Comparison of ENCODE assay signal across 1 cellular context in the genomic region with DNA sequence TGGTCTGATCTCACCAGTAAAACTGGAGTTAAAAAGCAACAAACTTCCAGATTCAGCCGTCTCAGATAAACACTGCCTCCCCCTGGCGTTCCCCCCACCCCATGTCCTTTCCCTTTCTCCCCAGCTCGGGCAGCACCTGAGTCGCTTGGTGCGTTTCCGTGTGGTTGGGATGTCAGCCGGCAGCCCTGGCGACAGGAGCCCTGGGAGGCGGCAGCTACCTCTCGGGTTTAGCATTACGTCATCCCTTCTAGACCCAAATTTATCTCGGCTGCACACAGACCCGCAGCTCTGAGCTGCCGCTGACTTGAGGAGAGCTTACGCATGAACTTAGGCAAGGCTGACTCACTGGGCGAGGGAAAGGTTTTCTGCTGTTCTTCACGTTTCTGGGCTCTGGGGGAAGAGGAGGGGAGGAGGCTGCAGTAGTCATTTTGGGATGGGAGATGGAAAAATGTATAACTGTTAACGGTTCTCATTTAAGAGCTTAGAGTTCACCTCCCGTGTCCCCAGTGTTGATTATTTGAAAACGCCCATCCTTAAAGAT.
TF ChIP-seq lines count a peak whose summit lies in the region.

No MANE protein-coding gene starts in this region.

TF ChIP-seq in K562, 482 proteins besides CTCF, POLR2A, EP300 and RAD21 (continued from another document and continues in another):
- TF ChIP-seq, protein P1, sequence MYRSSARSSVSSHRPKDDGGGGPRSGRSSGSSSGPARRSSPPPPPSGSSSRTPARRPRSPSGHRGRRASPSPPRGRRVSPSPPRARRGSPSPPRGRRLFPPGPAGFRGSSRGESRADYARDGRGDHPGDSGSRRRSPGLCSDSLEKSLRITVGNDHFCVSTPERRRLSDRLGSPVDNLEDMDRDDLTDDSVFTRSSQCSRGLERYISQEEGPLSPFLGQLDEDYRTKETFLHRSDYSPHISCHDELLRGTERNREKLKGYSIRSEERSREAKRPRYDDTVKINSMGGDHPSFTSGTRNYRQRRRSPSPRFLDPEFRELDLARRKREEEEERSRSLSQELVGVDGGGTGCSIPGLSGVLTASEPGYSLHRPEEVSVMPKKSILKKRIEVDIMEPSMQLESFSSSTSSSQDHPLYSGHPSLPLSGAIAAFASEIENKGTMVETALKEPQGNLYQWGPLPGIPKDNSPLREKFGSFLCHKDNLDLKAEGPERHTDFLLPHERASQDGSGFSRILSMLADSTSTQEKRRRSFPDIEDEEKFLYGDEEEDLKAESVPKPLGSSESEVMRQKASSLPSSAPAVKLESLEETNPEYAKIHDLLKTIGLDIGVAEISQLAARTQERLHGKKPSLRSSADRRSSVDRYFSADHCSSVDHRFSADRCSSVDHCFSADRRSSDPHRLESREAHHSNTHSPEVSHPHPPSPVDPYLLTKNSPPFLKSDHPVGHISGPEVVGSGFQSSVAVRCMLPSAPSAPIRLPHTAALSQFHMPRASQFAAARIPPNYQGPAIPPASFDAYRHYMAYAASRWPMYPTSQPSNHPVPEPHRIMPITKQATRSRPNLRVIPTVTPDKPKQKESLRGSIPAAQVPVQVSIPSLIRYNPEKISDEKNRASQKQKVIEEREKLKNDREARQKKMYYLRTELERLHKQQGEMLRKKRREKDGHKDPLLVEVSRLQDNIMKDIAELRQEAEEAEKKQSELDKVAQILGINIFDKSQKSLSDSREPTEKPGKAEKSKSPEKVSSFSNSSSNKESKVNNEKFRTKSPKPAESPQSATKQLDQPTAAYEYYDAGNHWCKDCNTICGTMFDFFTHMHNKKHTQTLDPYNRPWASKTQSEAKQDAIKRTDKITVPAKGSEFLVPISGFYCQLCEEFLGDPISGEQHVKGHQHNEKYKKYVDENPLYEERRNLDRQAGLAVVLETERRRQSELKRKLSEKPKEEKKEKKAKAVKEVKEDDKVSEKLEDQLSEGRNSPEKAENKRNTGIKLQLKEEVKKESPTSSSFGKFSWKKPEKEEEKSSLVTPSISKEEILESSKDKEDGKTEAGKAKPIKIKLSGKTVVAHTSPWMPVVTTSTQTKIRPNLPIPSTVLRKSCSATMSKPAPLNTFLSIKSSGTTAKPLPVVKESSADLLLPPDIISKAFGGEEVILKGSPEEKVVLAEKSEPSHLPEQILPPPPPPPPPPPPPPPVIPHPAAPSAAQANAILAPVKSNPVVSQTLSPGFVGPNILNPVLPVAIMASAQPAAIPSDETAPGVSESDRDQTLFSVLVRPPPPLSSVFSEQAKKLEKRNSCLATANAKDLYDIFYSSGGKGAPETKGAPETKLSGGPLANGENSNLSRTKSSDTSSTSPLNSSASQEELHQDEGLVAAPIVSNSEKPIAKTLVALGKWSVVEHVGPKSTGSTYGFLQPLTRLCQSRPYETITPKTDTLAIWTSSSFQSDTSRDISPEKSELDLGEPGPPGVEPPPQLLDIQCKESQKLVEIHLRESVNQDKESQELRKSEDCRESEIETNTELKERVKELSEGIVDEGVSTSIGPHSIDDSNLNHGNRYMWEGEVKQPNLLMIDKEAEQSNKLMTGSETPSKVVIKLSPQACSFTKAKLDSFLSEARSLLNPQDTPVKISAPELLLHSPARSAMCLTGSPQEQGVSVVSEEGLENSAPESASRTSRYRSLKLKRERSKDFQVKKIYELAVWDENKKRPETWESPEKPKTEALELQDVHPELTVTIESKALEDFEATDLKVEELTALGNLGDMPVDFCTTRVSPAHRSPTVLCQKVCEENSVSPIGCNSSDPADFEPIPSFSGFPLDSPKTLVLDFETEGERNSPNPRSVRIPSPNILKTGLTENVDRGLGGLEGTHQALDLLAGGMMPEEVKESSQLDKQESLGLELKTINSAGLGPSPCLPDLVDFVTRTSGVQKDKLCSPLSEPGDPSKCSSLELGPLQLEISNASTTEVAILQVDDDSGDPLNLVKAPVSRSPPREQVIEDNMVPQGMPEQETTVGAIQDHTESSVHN (IDR thresholded peaks at IDR 0.05; ENCODE audit: borderline replicate concordance in 1 of 2, low read depth in 1 of 2), result peak in 1 of 2 experiments; percentile 57; a peak in 1 of 4 replicates
- TF ChIP-seq TCF7 (IDR thresholded peaks at IDR 0.05; ENCODE audit: borderline replicate concordance) (no peak), NUFIP1 (IDR thresholded peaks at IDR 0.05; ENCODE audit: partially characterized antibody) (no peak), HNRNPK (IDR thresholded peaks at IDR 0.05; ENCODE audit: low read depth, low read length, poor library complexity, severe bottlenecking) (no peak), JUND (IDR thresholded peaks at IDR 0.05; ENCODE audit: borderline replicate concordance, low read depth, low read length) (peak; percentile 99), JUND (tag; IDR thresholded peaks at IDR 0.05; ENCODE audit: borderline replicate concordance, low read depth, low read length) (peak; percentile 97), ZNF584 (CRISPR knock-in tag; IDR thresholded peaks at IDR 0.05; ENCODE audit: low read depth) (peak; percentile 72; the same call in 1 of the 2 replicates), EHMT2 (IDR thresholded peaks at IDR 0.05) (no peak), ZNF239 (CRISPR knock-in tag; IDR thresholded peaks at IDR 0.05) (no peak), SPI1 (IDR thresholded peaks at IDR 0.05; ENCODE audit: borderline replicate concordance, low read depth, low read length) (no peak), PPARD (CRISPR knock-in tag; IDR thresholded peaks at IDR 0.05) (no peak), BCL6 (CRISPR knock-in tag; IDR thresholded peaks at IDR 0.05) (no peak), CXXC5 (CRISPR knock-in tag; IDR thresholded peaks at IDR 0.05) (peak; percentile 60), RBM22 (IDR thresholded peaks at IDR 0.05; ENCODE audit: low read depth, low read length, poor library complexity, severe bottlenecking) (no peak), FOSL1 (tag; conservative IDR thresholded peaks at IDR 0.05) (peak; percentile 88), ZEB2 (IDR thresholded peaks at IDR 0.05) (peak; percentile 88), POLR3A (IDR thresholded peaks at IDR 0.05; ENCODE audit: borderline replicate concordance, extremely low read depth, insufficient read depth, insufficient read length) (no peak), CREM (IDR thresholded peaks at IDR 0.05; ENCODE audit: low read depth) (peak; percentile 80), PML (IDR thresholded peaks at IDR 0.05; ENCODE audit: low read length) (0 out of 2 replicates have a peak, but pooled peaks have one; percentile 29), CREB1 (IDR thresholded peaks at IDR 0.05) (peak; percentile 56; the same call in 1 of the 2 replicates), CREB1 (CRISPR knock-in tag; IDR thresholded peaks at IDR 0.05) (peak; percentile 51; the same call in 1 of the 2 replicates), CC2D1A (IDR thresholded peaks at IDR 0.05) (no peak), POU5F1 (IDR thresholded peaks at IDR 0.05; ENCODE audit: borderline replicate concordance, low read depth, low read length, partially characterized antibody) (no peak), CBX2 (IDR thresholded peaks at IDR 0.05; ENCODE audit: insufficient read depth, low read length, poor library complexity, severe bottlenecking) (no peak), DPF2 (IDR thresholded peaks at IDR 0.05) (peak; percentile 91), YBX1 (IDR thresholded peaks at IDR 0.05) (no peak), HDAC3 (IDR thresholded peaks at IDR 0.05; ENCODE audit: borderline replicate concordance, partially characterized antibody) (no peak), ESRRB (CRISPR knock-in tag; IDR thresholded peaks at IDR 0.05; ENCODE audit: borderline replicate concordance) (no peak), MAFG (tag; conservative IDR thresholded peaks at IDR 0.05) (no peak), TSC22D4 (tag; IDR thresholded peaks at IDR 0.05) (no peak), NBN (IDR thresholded peaks at IDR 0.05; ENCODE audit: low read depth) (peak; percentile 80; the same call in 1 of the 2 replicates), SMARCC2 (IDR thresholded peaks at IDR 0.05; ENCODE audit: low read depth) (0 out of 2 replicates have a peak, but pooled peaks have one; percentile 69), ZNF436 (CRISPR knock-in tag; IDR thresholded peaks at IDR 0.05) (no peak), TAF9B (IDR thresholded peaks at IDR 0.05; ENCODE audit: partially characterized antibody) (peak; percentile 30), BHLHE40 (IDR thresholded peaks at IDR 0.05; ENCODE audit: low read length) (peak; percentile 64), ZC3H4 (CRISPR knock-in tag; IDR thresholded peaks at IDR 0.05; ENCODE audit: borderline replicate concordance) (no peak), CBX3 (IDR thresholded peaks at IDR 0.05; ENCODE audit: borderline replicate concordance in 1 of 2, low read length in 2 of 2) (peak in 1 of 2 experiments; percentile 17; a peak in 1 of 3 replicates), RFX1 (IDR thresholded peaks at IDR 0.05) (peak; percentile 62), SMARCE1 (IDR thresholded peaks at IDR 0.05) (peak; percentile 92), PTRF (tag; IDR thresholded peaks at IDR 0.05) (no peak)
- TF ChIP-seq, protein P2, sequence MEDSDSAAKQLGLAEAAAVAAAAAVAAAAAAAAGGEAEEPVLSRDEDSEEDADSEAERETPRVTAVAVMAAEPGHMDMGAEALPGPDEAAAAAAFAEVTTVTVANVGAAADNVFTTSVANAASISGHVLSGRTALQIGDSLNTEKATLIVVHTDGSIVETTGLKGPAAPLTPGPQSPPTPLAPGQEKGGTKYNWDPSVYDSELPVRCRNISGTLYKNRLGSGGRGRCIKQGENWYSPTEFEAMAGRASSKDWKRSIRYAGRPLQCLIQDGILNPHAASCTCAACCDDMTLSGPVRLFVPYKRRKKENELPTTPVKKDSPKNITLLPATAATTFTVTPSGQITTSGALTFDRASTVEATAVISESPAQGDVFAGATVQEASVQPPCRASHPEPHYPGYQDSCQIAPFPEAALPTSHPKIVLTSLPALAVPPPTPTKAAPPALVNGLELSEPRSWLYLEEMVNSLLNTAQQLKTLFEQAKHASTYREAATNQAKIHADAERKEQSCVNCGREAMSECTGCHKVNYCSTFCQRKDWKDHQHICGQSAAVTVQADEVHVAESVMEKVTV (CRISPR knock-in tag; IDR thresholded peaks at IDR 0.05), result 0 out of 2 replicates have a peak, but pooled peaks have one; percentile 8
- TF ChIP-seq, protein P3, sequence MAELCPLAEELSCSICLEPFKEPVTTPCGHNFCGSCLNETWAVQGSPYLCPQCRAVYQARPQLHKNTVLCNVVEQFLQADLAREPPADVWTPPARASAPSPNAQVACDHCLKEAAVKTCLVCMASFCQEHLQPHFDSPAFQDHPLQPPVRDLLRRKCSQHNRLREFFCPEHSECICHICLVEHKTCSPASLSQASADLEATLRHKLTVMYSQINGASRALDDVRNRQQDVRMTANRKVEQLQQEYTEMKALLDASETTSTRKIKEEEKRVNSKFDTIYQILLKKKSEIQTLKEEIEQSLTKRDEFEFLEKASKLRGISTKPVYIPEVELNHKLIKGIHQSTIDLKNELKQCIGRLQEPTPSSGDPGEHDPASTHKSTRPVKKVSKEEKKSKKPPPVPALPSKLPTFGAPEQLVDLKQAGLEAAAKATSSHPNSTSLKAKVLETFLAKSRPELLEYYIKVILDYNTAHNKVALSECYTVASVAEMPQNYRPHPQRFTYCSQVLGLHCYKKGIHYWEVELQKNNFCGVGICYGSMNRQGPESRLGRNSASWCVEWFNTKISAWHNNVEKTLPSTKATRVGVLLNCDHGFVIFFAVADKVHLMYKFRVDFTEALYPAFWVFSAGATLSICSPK (IDR thresholded peaks at IDR 0.05; ENCODE audit: borderline replicate concordance), result no peak
- TF ChIP-seq, protein P4, sequence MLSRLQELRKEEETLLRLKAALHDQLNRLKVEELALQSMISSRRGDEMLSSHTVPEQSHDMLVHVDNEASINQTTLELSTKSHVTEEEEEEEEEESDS (CRISPR knock-in tag; IDR thresholded peaks at IDR 0.05), result no peak
- TF ChIP-seq, protein P5, sequence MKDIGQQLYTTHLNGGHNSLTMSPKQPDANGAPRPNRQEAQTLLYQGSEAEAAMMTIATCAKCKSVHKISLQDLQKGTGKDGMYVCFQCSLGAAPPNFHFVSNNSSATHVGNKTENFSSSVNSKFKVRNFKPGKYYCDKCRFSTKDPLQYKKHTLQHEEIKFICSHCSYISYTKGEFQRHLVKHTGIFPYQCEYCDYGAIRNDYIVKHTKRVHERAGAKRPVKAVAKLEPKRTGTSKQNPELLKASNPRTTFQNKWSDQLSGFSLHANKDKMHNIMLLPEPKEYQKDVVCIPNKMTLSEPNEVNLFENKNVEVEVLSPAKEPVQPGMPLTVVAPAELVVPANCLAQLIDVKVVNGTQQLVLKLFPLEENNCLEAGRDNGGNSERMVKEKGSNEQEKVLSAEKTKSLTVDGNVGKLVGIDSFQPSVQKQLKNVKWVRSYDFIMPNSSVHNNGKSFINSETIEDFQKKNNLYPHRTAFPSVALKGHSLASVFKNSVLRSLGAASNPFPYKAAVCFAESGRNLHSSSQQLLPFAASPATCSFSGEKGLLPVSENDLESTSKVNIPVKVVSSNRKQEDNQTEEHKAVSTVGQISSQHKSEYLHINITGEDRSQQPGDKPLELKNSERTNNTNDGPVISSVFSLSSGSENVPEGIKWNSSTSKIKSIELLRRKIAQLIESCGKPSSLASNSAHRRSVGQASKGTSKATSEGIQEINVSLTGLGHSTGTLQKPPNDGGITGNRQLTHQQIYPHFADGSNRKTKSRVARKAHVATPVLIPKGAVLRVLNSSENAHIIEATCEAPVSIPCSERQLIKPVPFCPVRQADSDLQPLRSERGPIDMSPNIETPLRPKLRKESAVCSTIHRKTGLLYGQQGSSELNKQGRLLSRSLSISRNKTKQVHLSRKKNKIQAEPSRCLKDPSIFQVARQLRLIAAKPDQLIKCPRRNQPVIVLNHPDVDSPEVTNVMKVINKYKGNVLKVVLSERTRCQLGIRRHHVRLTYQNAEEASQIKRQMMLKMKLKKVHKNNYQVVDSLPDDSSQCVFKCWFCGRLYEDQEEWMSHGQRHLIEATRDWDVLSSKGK (CRISPR knock-in tag; IDR thresholded peaks at IDR 0.05), result no peak
- TF ChIP-seq, protein P6, sequence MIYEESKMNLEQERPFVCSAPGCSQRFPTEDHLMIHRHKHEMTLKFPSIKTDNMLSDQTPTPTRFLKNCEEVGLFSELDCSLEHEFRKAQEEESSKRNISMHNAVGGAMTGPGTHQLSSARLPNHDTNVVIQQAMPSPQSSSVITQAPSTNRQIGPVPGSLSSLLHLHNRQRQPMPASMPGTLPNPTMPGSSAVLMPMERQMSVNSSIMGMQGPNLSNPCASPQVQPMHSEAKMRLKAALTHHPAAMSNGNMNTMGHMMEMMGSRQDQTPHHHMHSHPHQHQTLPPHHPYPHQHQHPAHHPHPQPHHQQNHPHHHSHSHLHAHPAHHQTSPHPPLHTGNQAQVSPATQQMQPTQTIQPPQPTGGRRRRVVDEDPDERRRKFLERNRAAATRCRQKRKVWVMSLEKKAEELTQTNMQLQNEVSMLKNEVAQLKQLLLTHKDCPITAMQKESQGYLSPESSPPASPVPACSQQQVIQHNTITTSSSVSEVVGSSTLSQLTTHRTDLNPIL (CRISPR knock-in tag; IDR thresholded peaks at IDR 0.05), result peak; percentile 52; the same call in 1 of the 2 replicates
- TF ChIP-seq, protein P7, sequence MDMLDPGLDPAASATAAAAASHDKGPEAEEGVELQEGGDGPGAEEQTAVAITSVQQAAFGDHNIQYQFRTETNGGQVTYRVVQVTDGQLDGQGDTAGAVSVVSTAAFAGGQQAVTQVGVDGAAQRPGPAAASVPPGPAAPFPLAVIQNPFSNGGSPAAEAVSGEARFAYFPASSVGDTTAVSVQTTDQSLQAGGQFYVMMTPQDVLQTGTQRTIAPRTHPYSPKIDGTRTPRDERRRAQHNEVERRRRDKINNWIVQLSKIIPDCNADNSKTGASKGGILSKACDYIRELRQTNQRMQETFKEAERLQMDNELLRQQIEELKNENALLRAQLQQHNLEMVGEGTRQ (CRISPR knock-in tag; IDR thresholded peaks at IDR 0.05), result no peak
